In genomic region chr7:26705567-26705966, GRCh38 we compare ENCODE assay signal across 12 cellular contexts.
DNase-seq lines count a peak whose midpoint lies in the region; ATAC-seq and TF ChIP-seq lines count a peak whose summit lies in the region.
"Had no signal": no experiment of that assay in that cellular context is flagged by ENCODE, and none has a peak within 500 bp of the region (broad histone marks: within the 10 kb centered on the region; RNA-seq: fewer than 3 reads in every experiment).

No MANE protein-coding gene starts in this region.

- 35 to 49% (median 39%) methylated on average over 2 of the region's 2 CpGs for WGBS in adrenal gland, 4 donors

- TF ChIP-seq POLR2A in adrenal gland (IDR thresholded peaks at IDR 0.05), result no peak

- peak; percentile 54 for ATAC-seq in left colon
- ATAC-seq in GM18909 (IDR thresholded peaks at IDR 0.05; ENCODE audit: poor library complexity, unreplicated experiment), result no peak
- ATAC-seq: body of pancreas, WTC11 had no signal

- H3K9me3 Mint-ChIP-seq in CD4-positive, alpha-beta memory T cell, result no peaks in the 10 kb centered on the region
- H3K9me3 Mint-ChIP-seq: WTC11 had no signal

- no peak overlapping the region for H3K4me3 ChIP-seq in MG63
- no peak overlapping the region for H3K4me3 ChIP-seq in adrenal gland
- H3K4me3 ChIP-seq in CD4-positive, alpha-beta memory T cell (ENCODE audit: low read length in 2 of 2), result no peak overlapping the region
- H3K4me3 ChIP-seq: body of pancreas had no signal

- intact Hi-C loops in adrenal gland (cut with DNase I), result no loop called here
- intact Hi-C loops in left colon (cut with DNase I, micrococcal nuclease), result no loop called here
- intact Hi-C loops in CD4-positive, alpha-beta memory T cell (cut with micrococcal nuclease), result no loop called here

- peaks cover 0 to 4% of the 10 kb centered on the region in 2 donors for H3K36me3 Mint-ChIP-seq in CD4-positive, alpha-beta memory T cell
- H3K36me3 Mint-ChIP-seq: WTC11 had no signal

- no peaks in the 10 kb centered on the region for H3K27me3 ChIP-seq in MG63
- H3K27me3 ChIP-seq in adrenal gland, result no peaks in the 10 kb centered on the region
- H3K27me3 ChIP-seq in CD4-positive, alpha-beta memory T cell (ENCODE audit: insufficient read depth, low read length), result no peaks in the 10 kb centered on the region
- H3K27me3 ChIP-seq: body of pancreas had no signal

- peaks cover 0 to 11% of the 10 kb centered on the region in 2 donors for H3K27me3 Mint-ChIP-seq in CD4-positive, alpha-beta memory T cell

- TF ChIP-seq CTCF in adrenal gland (IDR thresholded peaks at IDR 0.05), result no peak

- peak; percentile 31 for DNase-seq in COLO668 (lab: John Stamatoyannopoulos, UW; ENCODE audit: unreplicated experiment)
- peak; percentile 77 for DNase-seq in MG63
- DNase-seq in adrenal gland, result peak in 5 of 7 donors; percentile 22 to 56 (median 36)
- DNase-seq in left colon, result no peak
- no peak for DNase-seq in GF-D8 (lab: John Stamatoyannopoulos, UW)
- no peak for DNase-seq in stimulated activated CD4-positive, alpha-beta T cell treated with anti-CD3 and anti-CD28 coated beads, Interleukin-15, amount 100 ng/mL, for 24 hours
- no peak for DNase-seq in CD4-positive, alpha-beta memory T cell
- DNase-seq: MV-4-11; stimulated activated CD4-positive, alpha-beta T cell treated with anti-CD3 and anti-CD28 coated beads, Interleukin-2, amount 100 ng/mL, for 24 hours had no signal

- H3K4me1 ChIP-seq in adrenal gland (replicated peaks in 1 of 2), result peaks cover 0 to 19% of the 10 kb centered on the region in 2 donors
- no peaks in the 10 kb centered on the region for H3K4me1 ChIP-seq in CD4-positive, alpha-beta memory T cell (ENCODE audit: insufficient read depth, low read length)
- H3K4me1 ChIP-seq: body of pancreas had no signal

- H3K9me3 ChIP-seq in MG63, result no peaks in the 10 kb centered on the region
- no peaks in the 10 kb centered on the region for H3K9me3 ChIP-seq in adrenal gland (replicated peaks in 1 of 3)
- H3K9me3 ChIP-seq in CD4-positive, alpha-beta memory T cell (ENCODE audit: control insufficient read depth in 1 of 2, low read length in 2 of 2), result no peaks in the 10 kb centered on the region
- H3K9me3 ChIP-seq: body of pancreas had no signal

- no peaks in the 10 kb centered on the region for H3K36me3 ChIP-seq in MG63
- no peaks in the 10 kb centered on the region for H3K36me3 ChIP-seq in adrenal gland (replicated peaks in 1 of 2)
- no peaks in the 10 kb centered on the region for H3K36me3 ChIP-seq in CD4-positive, alpha-beta memory T cell (ENCODE audit: insufficient read depth, low read length)

- H3K27ac Mint-ChIP-seq in CD4-positive, alpha-beta memory T cell, result no peak overlapping the region
- H3K27ac Mint-ChIP-seq: WTC11 had no signal

- no peak overlapping the region for H3K27ac ChIP-seq in adrenal gland
- H3K27ac ChIP-seq in CD4-positive, alpha-beta memory T cell (ENCODE audit: low read depth, low read length), result no peak overlapping the region
- H3K27ac ChIP-seq: body of pancreas had no signal

- H3K4me3 Mint-ChIP-seq in CD4-positive, alpha-beta memory T cell, result no peak overlapping the region
- H3K4me3 Mint-ChIP-seq: WTC11 had no signal

- POLR2A ChIA-PET in CD4-positive, alpha-beta memory T cell (lab: Charles Lee; ENCODE audit: partially characterized antibody), result no interaction called here

- no peaks in the 10 kb centered on the region for H3K4me1 Mint-ChIP-seq in CD4-positive, alpha-beta memory T cell
- H3K4me1 Mint-ChIP-seq: WTC11 had no signal

- CTCF ChIA-PET in CD4-positive, alpha-beta memory T cell (lab: Charles Lee; ENCODE audit: partially characterized antibody), result interaction anchor here (1.3 to 2.4 kb wide), 3 partner anchors 11 to 24 kb away, joined by 6 to 8 read pairs (median 6); no protein-coding TSS in a partner anchor

Comparison
In these comparisons a context has a peak if more than half of its experiments do, and no peak if none do; other contexts are left out.
1. DNase-seq: peak in COLO668 (single experiment), MG63 (single experiment) and adrenal gland (5 of 7); none in left colon (0 of 2), GF-D8 (single experiment), stimulated activated CD4-positive, alpha-beta T cell treated with anti-CD3 and anti-CD28 coated beads, Interleukin-15, amount 100 ng/mL, for 24 hours (single experiment) and CD4-positive, alpha-beta memory T cell (0 of 5).